ENCODE assay signal across 8 cellular contexts in genomic region chr9:87148391-87149237, GRCh38.
DNase-seq lines count a peak whose midpoint lies in the region; ATAC-seq and TF ChIP-seq lines count a peak whose summit lies in the region.

No MANE protein-coding gene starts in this region.

- peak overlapping the region; percentile 40 for H3K27ac ChIP-seq in brain microvascular endothelial cell

- in situ Hi-C loops in KBM-7 (cut with MboI; ENCODE audit: low pct_unique_long_range_greater_than_20kb, low sequenced_read_pairs) (no loop called here), brain microvascular endothelial cell (cut with HindIII; ENCODE audit: low pct_ligation_motif_present, low sequenced_read_pairs) (no loop called here)

- H3K36me3 ChIP-seq in brain microvascular endothelial cell (replicated peaks), result no peaks in the 10 kb centered on the region

- TF ChIP-seq CTCF in AG09319 (IDR thresholded peaks at IDR 0.05; ENCODE audit: low read depth, low read length) (peak; percentile 20), brain microvascular endothelial cell (IDR thresholded peaks at IDR 0.05; ENCODE audit: low read depth, low read length, missing control alignments) (peak; percentile 41)

- H3K4me3 ChIP-seq in brain microvascular endothelial cell (ENCODE audit: low read depth, low read length), result peak overlapping the region; percentile 45

- ATAC-seq in HG02588 (IDR thresholded peaks at IDR 0.05; ENCODE audit: unreplicated experiment) (no peak), GM18861 (IDR thresholded peaks at IDR 0.05; ENCODE audit: unreplicated experiment) (no peak)

- H3K27me3 ChIP-seq in brain microvascular endothelial cell (replicated peaks), result no peaks in the 10 kb centered on the region

- DNase-seq in AG09319 (ENCODE audit: extremely low read depth, low read depth), result no peak
- peak; percentile 13 for DNase-seq in KBM-7
- DNase-seq in brain microvascular endothelial cell, result peak; percentile 67
- peak; percentile 48 for DNase-seq in iPS DF 19.7 (ENCODE audit: low read depth, low spot score)
- DNase-seq in putamen (ENCODE audit: low spot score), result peak; percentile 91
- DNase-seq in germinal center (ENCODE audit: low spot score), result no peak

Comparison
In these comparisons a context has a peak if more than half of its experiments do, and no peak if none do; other contexts are left out.
1. DNase-seq: peak in KBM-7 (single experiment), brain microvascular endothelial cell (single experiment), iPS DF 19.7 (single experiment) and putamen (single experiment); none in AG09319 (single experiment) and germinal center (single experiment).